20 cellular contexts compared by ENCODE assay signal in genomic region chr3:156847746-156848339, GRCh38. TPM values are rescaled to one million over a fixed set of nuclear protein-coding genes. Genes with fewer than 3 reads are reported as not detected.
DNase-seq lines count a peak whose midpoint lies in the region; ATAC-seq, FAIRE-seq and TF ChIP-seq lines count a peak whose summit lies in the region.
"Had no signal": no experiment of that assay in that cellular context is flagged by ENCODE, and none has a peak within 500 bp of the region (broad histone marks: within the 10 kb centered on the region; RNA-seq: fewer than 3 reads in every experiment).

No MANE protein-coding gene starts in this region.

- TF ChIP-seq CTCF in A549 (IDR thresholded peaks at IDR 0.05) (no peak), fibroblast of villous mesenchyme (IDR thresholded peaks at IDR 0.05; ENCODE audit: insufficient read depth, low read depth, low read length) (no peak)

- no peaks in the 10 kb centered on the region for H3K4me1 ChIP-seq in A549

- no peak for ATAC-seq in A549
- ATAC-seq in GM18861 (IDR thresholded peaks at IDR 0.05; ENCODE audit: unreplicated experiment), result no peak
- ATAC-seq in stimulated activated naive CD8-positive, alpha-beta T cell treated with anti-CD3 and anti-CD28 coated beads, Interleukin-15, amount 100 ng/mL, for 72 hours, result no peak
- ATAC-seq: PC-3, SK-N-SH treated with all-trans-retinoic acid at 6 μM for 48 hours had no signal

- H3K4me2 ChIP-seq in A549, result no peak overlapping the region

- H3K4me3 Mint-ChIP-seq in stimulated activated naive CD8-positive, alpha-beta T cell treated with anti-CD3 and anti-CD28 coated beads, Interleukin-15, amount 100 ng/mL, for 72 hours, result no peak overlapping the region
- H3K4me3 Mint-ChIP-seq: CD14-positive monocyte had no signal

- no peak for TF ChIP-seq RAD21 in A549 (conservative IDR thresholded peaks at IDR 0.05 in 1 of 2, IDR thresholded peaks at IDR 0.05 in 1 of 2)

- H3K4me3 ChIP-seq in A549 (no peak overlapping the region), fibroblast of villous mesenchyme (ENCODE audit: low read depth, low read length) (no peak overlapping the region)

- no peak for TF ChIP-seq POLR2A in A549 (IDR thresholded peaks at IDR 0.05; ENCODE audit: low read length)

- no peaks in the 10 kb centered on the region for H3K9me3 ChIP-seq in A549

- CTCF ChIA-PET in A549 (lab: Yijun Ruan, JAX), result no interaction called here

- no peak for TF ChIP-seq EP300 in A549 (IDR thresholded peaks at IDR 0.05)

- H3K27ac Mint-ChIP-seq in stimulated activated naive CD8-positive, alpha-beta T cell treated with anti-CD3 and anti-CD28 coated beads, Interleukin-15, amount 100 ng/mL, for 72 hours, result no peak overlapping the region
- H3K27ac Mint-ChIP-seq: CD14-positive monocyte had no signal

- DNase-seq in A549 (ENCODE audit: low read depth in 1 of 2, low spot score in 1 of 2) (no peak), EH (ENCODE audit: low read depth) (peak; percentile 15), amniotic epithelial cell (ENCODE audit: low read depth) (peak; percentile 12), fibroblast of villous mesenchyme (ENCODE audit: low read depth) (peak; percentile 27), putamen (ENCODE audit: low spot score) (no peak)
- no peak for DNase-seq in stimulated activated naive CD8-positive, alpha-beta T cell treated with anti-CD3 and anti-CD28 coated beads, Interleukin-15, amount 100 ng/mL, for 72 hours
- DNase-seq: DMS79 treated with DMSO at 0.1 percent for 48 hours, KG1, NCI-H187 treated with DMSO at 0.1 percent for 48 hours, NCI-H226, NCI-H524, PC-3, RPMI8226, SHP77 treated with DMSO at 0.1 percent for 48 hours had no signal

- no peaks in the 10 kb centered on the region for H3K9me3 Mint-ChIP-seq in stimulated activated naive CD8-positive, alpha-beta T cell treated with anti-CD3 and anti-CD28 coated beads, Interleukin-15, amount 100 ng/mL, for 72 hours
- H3K9me3 Mint-ChIP-seq: CD14-positive monocyte had no signal

- POLR2A ChIA-PET in A549 (lab: Yijun Ruan, JAX), result no interaction called here

- no peak overlapping the region for H3K27ac ChIP-seq in A549

- no peak for FAIRE-seq in A549 (lab: Jason Lieb, UNC)
- FAIRE-seq: GM19239, H1 had no signal

- no peaks in the 10 kb centered on the region for H3K27me3 Mint-ChIP-seq in stimulated activated naive CD8-positive, alpha-beta T cell treated with anti-CD3 and anti-CD28 coated beads, Interleukin-15, amount 100 ng/mL, for 72 hours

- no peaks in the 10 kb centered on the region for H3K4me1 Mint-ChIP-seq in stimulated activated naive CD8-positive, alpha-beta T cell treated with anti-CD3 and anti-CD28 coated beads, Interleukin-15, amount 100 ng/mL, for 72 hours
- H3K4me1 Mint-ChIP-seq: CD14-positive monocyte had no signal

TF ChIP-seq in A549, 52 proteins besides CTCF, POLR2A, EP300 and RAD21:
- peak; percentile 67 for TF ChIP-seq MAFK (IDR thresholded peaks at IDR 0.05; ENCODE audit: partially characterized antibody)
- no peak for TF ChIP-seq FOXS1 (CRISPR knock-in tag; IDR thresholded peaks at IDR 0.05)
- TF ChIP-seq USF2 (IDR thresholded peaks at IDR 0.05), result no peak
- no peak for TF ChIP-seq ATOH8 (CRISPR knock-in tag; IDR thresholded peaks at IDR 0.05; ENCODE audit: low read depth)
- TF ChIP-seq CBX8 (IDR thresholded peaks at IDR 0.05), result no peak
- no peak for TF ChIP-seq SMC3 (IDR thresholded peaks at IDR 0.05)
- TF ChIP-seq NR3C1 (IDR thresholded peaks at IDR 0.05), result no peak
- no peak for TF ChIP-seq HEYL (CRISPR knock-in tag; IDR thresholded peaks at IDR 0.05)
- no peak for TF ChIP-seq E2F6 (IDR thresholded peaks at IDR 0.05; ENCODE audit: borderline replicate concordance, low read depth)

RNA-seq across cellular contexts. Expression of gene LEKR1, which starts 21.7 kb away (rescaled TPM):
- 0.69 and 1.4 TPM in 2 replicates for polyA plus RNA-seq in A549 (2011; rRNA removed)
- polyA plus RNA-seq in A549 (2012; cell fraction: cytosol; rRNA removed), result 0.31 and 0.32 TPM in 2 replicates
- 0.11 and 0.26 TPM in 2 replicates for polyA plus RNA-seq in A549 (2012; cell fraction: nucleus; rRNA removed)
- 0.89 to 1.3 TPM (median 1.2 TPM) in 3 replicates for polyA plus RNA-seq in A549 (2017; fragmentation: RNase III; extraction: RNeasy Plus Mini Kit Qiagen cat#74134 plus additional on column Dnase treatment)
- 2.8 and 3.9 TPM in 2 replicates for polyA minus RNA-seq in A549 (2011; rRNA and poly(A)+ RNA removed)
- total RNA-seq in fibroblast of villous mesenchyme, result 0.86 and 0.97 TPM in 2 replicates
- total RNA-seq: G401, H1 had no signal

Comparison
In these comparisons a context has a peak if more than half of its experiments do, and no peak if none do; other contexts are left out.
1. DNase-seq: peak in EH (single experiment), amniotic epithelial cell (single experiment) and fibroblast of villous mesenchyme (single experiment); none in A549 (0 of 2), putamen (single experiment) and stimulated activated naive CD8-positive, alpha-beta T cell treated with anti-CD3 and anti-CD28 coated beads, Interleukin-15, amount 100 ng/mL, for 72 hours (0 of 2).